28 cellular contexts compared by ENCODE assay signal in the genomic region with DNA sequence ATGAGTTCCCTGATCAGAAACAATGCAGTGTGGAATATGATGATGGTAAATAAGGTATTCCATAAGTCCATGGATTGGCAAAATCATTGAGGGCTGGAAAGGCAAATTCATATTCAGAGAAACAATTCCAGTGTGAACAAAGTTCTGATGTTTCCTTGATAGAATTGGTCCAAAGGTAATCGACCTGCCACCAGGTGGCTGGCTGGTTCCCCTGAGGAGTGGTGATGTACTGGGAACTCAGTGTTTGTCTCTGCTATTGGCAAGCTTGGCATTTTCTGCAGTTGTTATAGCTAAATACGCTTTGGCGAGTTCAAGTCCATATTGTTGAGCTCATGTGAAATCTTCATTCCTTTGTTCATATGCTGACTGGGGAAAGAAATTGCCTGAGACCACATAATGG.
"Had no signal": no experiment of that assay in that cellular context is flagged by ENCODE, and none has a peak within 500 bp of the region (broad histone marks: within the 10 kb centered on the region; RNA-seq: fewer than 3 reads in every experiment).

No MANE protein-coding gene starts in this region.

- H3K4me3 Mint-ChIP-seq: activated B cell treated with CpG ODN at 0.5 μM for 24 hours; activated CD4-positive, alpha-beta memory T cell treated with anti-CD3 and anti-CD28 coated beads for 36 hours; activated naive CD4-positive, alpha-beta T cell treated with anti-CD3 and anti-CD28 coated beads, Interleukin-2, amount 10 ng/mL, durations not matched to agents 7 days and 5 days; activated naive CD8-positive, alpha-beta T cell; activated naive CD8-positive, alpha-beta T cell treated with anti-CD3 and anti-CD28 coated beads, Interleukin-2, amount 50 U/mL, for 24 hours; T-helper 1 cell treated with Interleukin-12 subunit alpha and Interleukin-12 subunit beta and Interleukin-4 antibody, amounts not matched to agents 30 μg/mL and 1 μg/mL, for 36 hours; T-helper 2 cell treated with Interferon-gamma antibody and Interleukin-4, amounts not matched to agents 5 μg/mL and 100 μg/mL, for 36 hours had no signal

- H3K9me3 Mint-ChIP-seq: activated B cell treated with CpG ODN at 0.5 μM for 24 hours; activated CD4-positive, alpha-beta memory T cell treated with anti-CD3 and anti-CD28 coated beads for 36 hours; activated naive CD4-positive, alpha-beta T cell treated with anti-CD3 and anti-CD28 coated beads, Interleukin-2, amount 10 ng/mL, durations not matched to agents 7 days and 5 days; activated naive CD8-positive, alpha-beta T cell treated with anti-CD3 and anti-CD28 coated beads, Interleukin-2, amount 50 U/mL, for 24 hours; T-helper 1 cell treated with Interleukin-12 subunit alpha and Interleukin-12 subunit beta and Interleukin-4 antibody, amounts not matched to agents 30 μg/mL and 1 μg/mL, for 36 hours; T-helper 2 cell treated with Interferon-gamma antibody and Interleukin-4, amounts not matched to agents 5 μg/mL and 100 μg/mL, for 36 hours had no signal

- H3K4me1 Mint-ChIP-seq: activated B cell treated with CpG ODN at 0.5 μM for 24 hours; activated naive CD4-positive, alpha-beta T cell treated with anti-CD3 and anti-CD28 coated beads, Interleukin-2, amount 10 ng/mL, durations not matched to agents 7 days and 5 days; activated naive CD8-positive, alpha-beta T cell treated with anti-CD3 and anti-CD28 coated beads, Interleukin-2, amount 50 U/mL, for 24 hours had no signal

- H3K9me3 ChIP-seq: SJCRH30 had no signal

- H3K27ac ChIP-seq: SJCRH30, SK-N-MC had no signal

- H3K4me1 ChIP-seq: SJCRH30 had no signal

- H3K36me3 Mint-ChIP-seq: activated CD4-positive, alpha-beta memory T cell treated with anti-CD3 and anti-CD28 coated beads for 36 hours; activated naive CD4-positive, alpha-beta T cell treated with anti-CD3 and anti-CD28 coated beads, Interleukin-2, amount 10 ng/mL, durations not matched to agents 7 days and 5 days; activated naive CD8-positive, alpha-beta T cell had no signal

- H3K27me3 Mint-ChIP-seq: activated B cell treated with CpG ODN at 0.5 μM for 24 hours; activated naive CD4-positive, alpha-beta T cell treated with anti-CD3 and anti-CD28 coated beads, Interleukin-2, amount 10 ng/mL, durations not matched to agents 7 days and 5 days; activated naive CD8-positive, alpha-beta T cell treated with anti-CD3 and anti-CD28 coated beads, Interleukin-2, amount 50 U/mL, for 24 hours had no signal

- DNase-seq: activated B cell treated with CpG ODN at 0.5 μM for 24 hours; activated CD4-positive, alpha-beta memory T cell treated with anti-CD3 and anti-CD28 coated beads for 36 hours; activated CD4-positive, alpha-beta T cell treated with anti-CD3 and anti-CD28 coated beads for 4 hours; activated CD4-positive, alpha-beta T cell treated with anti-CD3 and anti-CD28 coated beads, Interleukin-2, amount 50 U/mL, for 1 hour; activated CD4-positive, CD25-positive, alpha-beta regulatory T cell treated with anti-CD3 and anti-CD28 coated beads, Interleukin-2, amount 50 U/mL, for 72 hours; activated CD8-positive, alpha-beta memory T cell treated with anti-CD3 and anti-CD28 coated beads, Interleukin-2, amount 50 U/mL, for 48 hours; activated effector memory CD4-positive, alpha-beta T cell treated with Interleukin-2 at 50 U/mL for 16 hours; activated naive CD4-positive, alpha-beta T cell treated with anti-CD3 and anti-CD28 coated beads, Interleukin-2, amount 10 ng/mL, durations not matched to agents 7 days and 5 days; activated naive CD8-positive, alpha-beta T cell treated with anti-CD3 and anti-CD28 coated beads, Interleukin-2, amount 50 U/mL, for 24 hours; activated T-cell treated with anti-CD3 and anti-CD28 coated beads, Interleukin-2, amount 50 U/mL, for 48 hours; anterior cingulate cortex; NCI-H1048; NCI-H1105 treated with DMSO at 0.1 percent for 48 hours; NCI-H1436; NCI-H1694; NCI-H1930; NCI-H2081 treated with DMSO at 0.1 percent for 48 hours; NCI-H226; NCI-H446 treated with DMSO at 0.1 percent for 48 hours; NCI-H524 treated with DMSO at 0.1 percent for 48 hours; SHP77; SJCRH30 had no signal

- H3K27me3 ChIP-seq: SJCRH30 had no signal

- H3K36me3 ChIP-seq: SJCRH30 had no signal

- H3K4me3 ChIP-seq: SJCRH30, SK-N-MC had no signal

- FAIRE-seq: TTC549 had no signal

- ATAC-seq: activated naive CD8-positive, alpha-beta T cell treated with anti-CD3 and anti-CD28 coated beads, Interleukin-2, amount 50 U/mL, for 24 hours; Panc1 had no signal

- H3K27ac Mint-ChIP-seq: activated B cell treated with CpG ODN at 0.5 μM for 24 hours; activated CD4-positive, alpha-beta memory T cell treated with anti-CD3 and anti-CD28 coated beads for 36 hours; activated naive CD4-positive, alpha-beta T cell treated with anti-CD3 and anti-CD28 coated beads, Interleukin-2, amount 10 ng/mL, durations not matched to agents 7 days and 5 days; activated naive CD8-positive, alpha-beta T cell; activated naive CD8-positive, alpha-beta T cell treated with anti-CD3 and anti-CD28 coated beads, Interleukin-2, amount 50 U/mL, for 24 hours; T-helper 1 cell treated with Interleukin-12 subunit alpha and Interleukin-12 subunit beta and Interleukin-4 antibody, amounts not matched to agents 30 μg/mL and 1 μg/mL, for 36 hours; T-helper 2 cell treated with Interferon-gamma antibody and Interleukin-4, amounts not matched to agents 5 μg/mL and 100 μg/mL, for 36 hours had no signal
